In the genomic region with DNA sequence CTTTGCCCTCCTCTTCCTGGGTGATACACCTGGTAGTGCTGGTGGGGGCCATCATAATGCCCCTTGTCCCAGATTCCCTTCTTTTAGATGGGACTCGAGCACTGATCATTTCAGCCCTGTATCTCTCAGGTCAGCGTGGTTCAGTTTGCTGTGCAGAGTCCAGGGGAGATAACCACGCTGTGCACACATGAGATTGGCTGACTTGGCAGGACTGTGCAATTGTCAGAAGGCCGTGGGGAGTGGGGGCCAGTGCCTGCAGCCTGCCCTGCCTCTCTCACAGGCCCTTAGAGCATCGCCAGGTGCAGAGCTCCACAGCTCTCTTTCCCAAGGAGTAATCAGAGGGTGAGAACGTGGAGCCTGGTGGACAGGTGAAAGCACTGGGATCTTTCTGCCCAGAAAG, we compare ENCODE assay signal across 13 cellular contexts. TPM values are rescaled to one million over a fixed set of nuclear protein-coding genes. Genes with fewer than 3 reads are reported as not detected.
A peak's percentile ranks its signal among the peaks of the same experiment; 100 is the strongest.
DNase-seq lines count a peak whose midpoint lies in the region; ATAC-seq and TF ChIP-seq lines count a peak whose summit lies in the region.
"Had no signal": no experiment of that assay in that cellular context is flagged by ENCODE, and none has a peak within 500 bp of the region (broad histone marks: within the 10 kb centered on the region; RNA-seq: fewer than 3 reads in every experiment).

No MANE protein-coding gene starts in this region.

- ATAC-seq in upper lobe of right lung, result peak; percentile 5
- no peak for ATAC-seq in left lung
- ATAC-seq: activated CD4-positive, CD25-positive, alpha-beta regulatory T cell treated with anti-CD3 and anti-CD28 coated beads, Interleukin-2, amount 50 U/mL, for 24 hours; naive thymus-derived CD8-positive, alpha-beta T cell had no signal

- DNase-seq in NCI-H2171 treated with DMSO at 0.1 percent for 48 hours (lab: John Stamatoyannopoulos, UW) (peak; percentile 59), NCI-H2171 (lab: John Stamatoyannopoulos, UW) (no peak), NCI-H69 (lab: John Stamatoyannopoulos, UW) (peak; percentile 91), upper lobe of right lung (no peak), left lung (no peak), kidney tubule cell (ENCODE audit: low spot score) (no peak)
- no peak for DNase-seq in stimulated activated CD4-positive, alpha-beta T cell treated with anti-CD3 and anti-CD28 coated beads, Interleukin-1b, Interleukin-23, amount 100 ng/mL, for 48 hours
- DNase-seq: activated T-cell treated with anti-CD3 and anti-CD28 coated beads, Interleukin-2, amount 50 U/mL, for 24 hours; anterior cingulate cortex; Calu3; naive thymus-derived CD8-positive, alpha-beta T cell had no signal

- TF ChIP-seq CTCF in upper lobe of right lung (IDR thresholded peaks at IDR 0.05) (no peak), left lung (IDR thresholded peaks at IDR 0.05) (no peak)

- H3K4me1 ChIP-seq in upper lobe of right lung (peaks cover 41% of the 10 kb centered on the region), left lung (peaks cover 24 to 26% of the 10 kb centered on the region in 2 donors)

- no peaks in the 10 kb centered on the region for H3K27me3 ChIP-seq in layer of hippocampus (ENCODE audit: control insufficient read depth, insufficient read depth, low read length)
- no peaks in the 10 kb centered on the region for H3K27me3 ChIP-seq in upper lobe of right lung
- H3K27me3 ChIP-seq in left lung, result no peaks in the 10 kb centered on the region

- H3K27ac ChIP-seq in layer of hippocampus (ENCODE audit: low read depth, low read length) (peak overlapping the region; percentile 12), upper lobe of right lung (no peak overlapping the region), left lung (no peak overlapping the region)

- H3K36me3 ChIP-seq in upper lobe of right lung, result peaks cover 16% of the 10 kb centered on the region
- H3K36me3 ChIP-seq in left lung, result peaks cover 0 to 11% of the 10 kb centered on the region in 2 donors

- H3K9me3 ChIP-seq in upper lobe of right lung (no peaks in the 10 kb centered on the region), left lung (no peaks in the 10 kb centered on the region)

- intact Hi-C loops in upper lobe of right lung (cut with DNase I) (no loop called here), left lung (cut with DNase I) (no loop called here)

- H3K4me3 ChIP-seq in upper lobe of right lung, result no peak overlapping the region
- H3K4me3 ChIP-seq in left lung, result no peak overlapping the region

RNA-seq across cellular contexts. Expression of a gene that starts 15.2 kb away (rescaled TPM):
- total RNA-seq in upper lobe of right lung (245 TPM), left lung (100 to 1,000 TPM; 116 to 305 TPM)

RNA-seq across cellular contexts. Expression of a gene that starts 47.5 kb away (rescaled TPM):
- total RNA-seq in upper lobe of right lung, result 157 TPM
- total RNA-seq in left lung, result 100 to 1,000 TPM; 195 to 204 TPM

RNA-seq across cellular contexts. Expression of a gene that starts 57.1 kb away (rescaled TPM):
- total RNA-seq in upper lobe of right lung (119 TPM), left lung (10 to 100 TPM; 77.4 to 98.5 TPM)

Comparison
In these comparisons a context has a peak if more than half of its experiments do, and no peak if none do; other contexts are left out.
1. DNase-seq: peak in NCI-H2171 treated with DMSO at 0.1 percent for 48 hours (single experiment) and NCI-H69 (single experiment); none in NCI-H2171 (single experiment), upper lobe of right lung (single experiment), left lung (0 of 2), stimulated activated CD4-positive, alpha-beta T cell treated with anti-CD3 and anti-CD28 coated beads, Interleukin-1b, Interleukin-23, amount 100 ng/mL, for 48 hours (single experiment) and kidney tubule cell (single experiment).